Comparison of ENCODE assay signal across 11 cellular contexts in genomic region chr19:2170219-2170618, GRCh38. TPM values are rescaled to one million over a fixed set of nuclear protein-coding genes. Genes with fewer than 3 reads are reported as not detected.
DNase-seq lines count a peak whose midpoint lies in the region; ATAC-seq and TF ChIP-seq lines count a peak whose summit lies in the region.
"Had no signal": no experiment of that assay in that cellular context is flagged by ENCODE, and none has a peak within 500 bp of the region (broad histone marks: within the 10 kb centered on the region; RNA-seq: fewer than 3 reads in every experiment).

No MANE protein-coding gene starts in this region.

- peak overlapping the region; percentile 91 to 99 for H3K27ac ChIP-seq in right atrium auricular region

- no peaks in the 10 kb centered on the region for H3K27me3 ChIP-seq in right atrium auricular region

- TF ChIP-seq CTCF in GM12864 (IDR thresholded peaks at IDR 0.05; ENCODE audit: low read depth, low read length, missing control alignments) (no peak), right atrium auricular region (IDR thresholded peaks at IDR 0.05) (no peak), GM10248 (IDR thresholded peaks at IDR 0.05; ENCODE audit: control extremely low read depth, extremely low read depth, low read depth, missing control alignments) (no peak)

- ATAC-seq in GM19351 (IDR thresholded peaks at IDR 0.05; ENCODE audit: unreplicated experiment), result no peak
- ATAC-seq in GM21526 (IDR thresholded peaks at IDR 0.05; ENCODE audit: low FRiP score, unreplicated experiment), result no peak

- H3K4me1 ChIP-seq in right atrium auricular region, result peaks cover 0 to 83% of the 10 kb centered on the region in 2 donors

- no peaks in the 10 kb centered on the region for H3K36me3 ChIP-seq in right atrium auricular region

- CTCF ChIA-PET in GM10248 (lab: Yijun Ruan, JAX), result interaction anchor here (0.9 to 2.3 kb wide), 2 partner anchors 15 to 29 kb away, joined by 3 to 12 read pairs; no protein-coding TSS in a partner anchor

- DNase-seq in GM12864 (ENCODE audit: low read depth), result no peak
- peak; percentile 50 for DNase-seq in RPMI7951 (ENCODE audit: low read depth)
- DNase-seq in right atrium auricular region (ENCODE audit: low spot score), result no peak
- DNase-seq in retina, result peak; percentile 57
- DNase-seq in GM10248 (ENCODE audit: extremely low spot score), result no peak
- no peak for DNase-seq in NCI-H2196 treated with DMSO at 0.1 percent for 48 hours (lab: John Stamatoyannopoulos, UW; ENCODE audit: unreplicated experiment)
- DNase-seq: DMS79, HCEC 1CT, NCI-H2107 had no signal

- H3K4me3 ChIP-seq in GM12864 (ENCODE audit: low read depth, low read length), result peak overlapping the region; percentile 22; the same call in 1 of the 2 replicates
- H3K4me3 ChIP-seq in right atrium auricular region, result no peak overlapping the region

- no peaks in the 10 kb centered on the region for H3K9me3 ChIP-seq in right atrium auricular region

- POLR2A ChIA-PET in GM10248 (lab: Yijun Ruan, JAX), result interaction anchor here (0.6 kb wide), 1 partner anchor 24 kb away, joined by 3 read pairs; no protein-coding TSS in a partner anchor

RNA-seq across cellular contexts. Expression of gene DOT1L, which starts 6.5 kb away (rescaled TPM):
- total RNA-seq in RPMI7951 (2014; rRNA removed; shearing (Covaris generic)), result 3.6 and 5.6 TPM in 2 replicates
- total RNA-seq in right atrium auricular region, result 10 to 100 TPM in 1 of 2 donors, 1 to 10 TPM in 1; 6.7 to 10.3 TPM

RNA-seq across cellular contexts. Expression of gene AP3D1, which starts 18.9 kb away (rescaled TPM):
- total RNA-seq in RPMI7951 (2014; rRNA removed; shearing (Covaris generic)), result 49.6 and 50.0 TPM in 2 replicates
- 10 to 100 TPM; 82.7 to 95.8 TPM for total RNA-seq in right atrium auricular region

Comparison
In these comparisons a context has a peak if more than half of its experiments do, and no peak if none do; other contexts are left out.
1. DNase-seq: peak in RPMI7951 (single experiment) and retina (single experiment); none in GM12864 (single experiment), right atrium auricular region (single experiment), GM10248 (single experiment) and NCI-H2196 treated with DMSO at 0.1 percent for 48 hours (single experiment).